8 cellular contexts compared by ENCODE assay signal in genomic region chr19:2977686-2978466, GRCh38. TPM values are rescaled to one million over a fixed set of nuclear protein-coding genes. Genes with fewer than 3 reads are reported as not detected.
DNase-seq lines count a peak whose midpoint lies in the region; ATAC-seq and TF ChIP-seq lines count a peak whose summit lies in the region.

No MANE protein-coding gene starts in this region.

- no peak overlapping the region for H4K12ac ChIP-seq in trophoblast cell (ENCODE audit: low read depth, low read length)

- no peak overlapping the region for H3K4me2 ChIP-seq in KMS-11
- peak overlapping the region; percentile 56 for H3K4me2 ChIP-seq in trophoblast cell (ENCODE audit: low read length)

- ATAC-seq in HG02852 (IDR thresholded peaks at IDR 0.05; ENCODE audit: unreplicated experiment) (no peak), HG03280 (IDR thresholded peaks at IDR 0.05; ENCODE audit: unreplicated experiment) (no peak)

- no peak overlapping the region for H2AK5ac ChIP-seq in trophoblast cell (ENCODE audit: low read length)

- H3K9me3 ChIP-seq in trophoblast cell (ENCODE audit: insufficient read depth, low read depth, low read length) = no peaks in the 10 kb centered on the region

- H3K9ac ChIP-seq in KMS-11 (no peak overlapping the region), trophoblast cell (ENCODE audit: low read length) (no peak overlapping the region)

- no peak overlapping the region for H3K14ac ChIP-seq in trophoblast cell (ENCODE audit: low read length)

- H3K27me3 ChIP-seq in GM06990 (replicated peaks; ENCODE audit: control insufficient read depth, insufficient read depth, low read length) = no peaks in the 10 kb centered on the region
- H3K27me3 ChIP-seq in KMS-11 (ENCODE audit: insufficient read depth, low read depth) = peaks cover 80% of the 10 kb centered on the region
- H3K27me3 ChIP-seq in trophoblast cell (ENCODE audit: insufficient read depth, low read length) = peaks cover 8% of the 10 kb centered on the region

- H3K4me1 ChIP-seq in KMS-11 (ENCODE audit: low read depth, poor library complexity, severe bottlenecking) = peaks cover 5% of the 10 kb centered on the region
- peaks cover 3 to 7% of the 10 kb centered on the region in 2 experiments for H3K4me1 ChIP-seq in trophoblast cell (ENCODE audit: control insufficient read depth in 1 of 2, insufficient read depth in 2 of 2, low read length in 2 of 2)

- H2BK12ac ChIP-seq in trophoblast cell (ENCODE audit: low read length) = no peak overlapping the region

- H2BK120ac ChIP-seq in trophoblast cell (ENCODE audit: insufficient read depth, low read length, poor library complexity) = no peak overlapping the region

- no peaks in the 10 kb centered on the region for H4K20me1 ChIP-seq in KMS-11 (ENCODE audit: insufficient read depth)

- DNase-seq in GM06990 (ENCODE audit: extremely low read depth, insufficient read length) (no peak), coronary artery (ENCODE audit: low spot score) (no peak), trophoblast cell (peak in 1 of 2 donors; percentile 47), NCI-H146 treated with DMSO at 0.1 percent for 48 hours (lab: John Stamatoyannopoulos, UW; ENCODE audit: unreplicated experiment) (no peak), NCI-H2029 (lab: John Stamatoyannopoulos, UW) (no peak)

- H3K4ac ChIP-seq in trophoblast cell (ENCODE audit: low read depth, low read length) = no peak overlapping the region

- no peaks in the 10 kb centered on the region for H3K79me2 ChIP-seq in KMS-11 (ENCODE audit: insufficient read depth, low read depth)
- H3K79me2 ChIP-seq in trophoblast cell (ENCODE audit: control insufficient read depth, insufficient read depth, low read length, poor library complexity) = no peaks in the 10 kb centered on the region

- H3K79me1 ChIP-seq in trophoblast cell (ENCODE audit: low read length) = no peaks in the 10 kb centered on the region

- H3K27ac ChIP-seq in KMS-11 (no peak overlapping the region), coronary artery (peak overlapping the region in 1 of 2 donors; percentile 24), trophoblast cell (ENCODE audit: low read depth, low read length) (no peak overlapping the region)

- WGBS in trophoblast cell (ENCODE audit: extremely low coverage, insufficient coverage, insufficient read length) = no CpG with 5 or more reads among the region's 19 CpGs

- H4K8ac ChIP-seq in trophoblast cell (ENCODE audit: low read depth, low read length) = peak overlapping the region; percentile 4

- no peak overlapping the region for H4K91ac ChIP-seq in trophoblast cell (ENCODE audit: low read depth, low read length)

- H2AFZ ChIP-seq in KMS-11 (ENCODE audit: low read depth) (peak overlapping the region; percentile 33; the same call in 1 of the 2 replicates), trophoblast cell (ENCODE audit: insufficient read depth, low read length, poor library complexity) (no peak overlapping the region)

- H3K18ac ChIP-seq in trophoblast cell (ENCODE audit: low read length) = no peak overlapping the region

- no peaks in the 10 kb centered on the region for H3K36me3 ChIP-seq in GM06990 (ENCODE audit: control insufficient read depth, insufficient read depth, low read length)
- H3K36me3 ChIP-seq in KMS-11 (ENCODE audit: insufficient read depth) = no peaks in the 10 kb centered on the region
- no peaks in the 10 kb centered on the region for H3K36me3 ChIP-seq in trophoblast cell (ENCODE audit: control insufficient read depth in 1 of 2, insufficient read depth in 2 of 2, low read length in 2 of 2)

- no peak overlapping the region for H3K23ac ChIP-seq in trophoblast cell (ENCODE audit: low read length)

- no peak overlapping the region for H2BK5ac ChIP-seq in trophoblast cell (ENCODE audit: low read depth, low read length, poor library complexity)

- TF ChIP-seq CTCF in GM06990 (IDR thresholded peaks at IDR 0.05; ENCODE audit: insufficient read depth, low read length, poor library complexity, severe bottlenecking) (peak; percentile 4), KMS-11 (conservative IDR thresholded peaks at IDR 0.05; ENCODE audit: low read depth, low read length) (no peak), coronary artery (IDR thresholded peaks at IDR 0.05) (no peak)

- peak overlapping the region; percentile 66 for H3K4me3 ChIP-seq in GM06990 (replicated peaks; ENCODE audit: low read depth, low read length)
- H3K4me3 ChIP-seq in KMS-11 (IDR thresholded peaks at IDR 0.05; ENCODE audit: insufficient read depth, low read depth, low read length) = no peak overlapping the region
- H3K4me3 ChIP-seq in coronary artery = peak overlapping the region; percentile 76
- no peak overlapping the region for H3K4me3 ChIP-seq in trophoblast cell (ENCODE audit: low read depth, low read length)

RNA-seq across cellular contexts. Expression of gene TLE6, which starts 0.5 kb away (rescaled TPM):
- 0.21 and 0.58 TPM in 2 replicates for polyA plus RNA-seq in trophoblast cell (2013)

RNA-seq across cellular contexts. Expression of gene ZNF77, which starts 33.1 kb away (rescaled TPM):
- 2.9 TPM in 2 replicates for polyA plus RNA-seq in trophoblast cell (2013)

RNA-seq across cellular contexts. Expression of gene TLE2, which starts 51.2 kb away (rescaled TPM):
- polyA plus RNA-seq in trophoblast cell (2013) = 1.2 and 1.4 TPM in 2 replicates

Comparison
In these comparisons a context has a peak if more than half of its experiments do, and no peak if none do; other contexts are left out.
1. H3K4me3 ChIP-seq: peak in GM06990 (single experiment) and coronary artery (single experiment); none in KMS-11 (single experiment) and trophoblast cell (single experiment).